21 cellular contexts compared by ENCODE assay signal in the genomic region with DNA sequence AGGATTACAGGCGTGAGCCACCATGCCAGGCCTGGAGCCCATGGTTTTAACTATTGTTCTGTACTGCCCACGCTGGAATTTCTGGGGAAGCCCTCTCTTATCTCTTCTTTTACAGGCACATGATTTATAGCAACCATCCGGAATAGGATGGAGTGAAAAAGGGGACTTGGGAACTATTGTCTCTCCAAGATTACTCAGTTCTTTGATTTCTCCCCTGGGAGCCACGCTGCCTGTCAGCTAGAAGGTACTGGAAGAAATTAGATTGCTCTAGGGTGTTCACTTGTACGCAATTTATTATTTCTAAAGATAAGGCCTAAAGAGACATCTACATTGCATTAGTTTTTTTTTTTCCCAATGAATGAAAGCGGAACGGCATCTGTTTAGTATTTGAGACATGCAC.
DNase-seq lines count a peak whose midpoint lies in the region; ATAC-seq and TF ChIP-seq lines count a peak whose summit lies in the region.
"Had no signal": no experiment of that assay in that cellular context is flagged by ENCODE, and none has a peak within 500 bp of the region (broad histone marks: within the 10 kb centered on the region; RNA-seq: fewer than 3 reads in every experiment).

No MANE protein-coding gene starts in this region.

- 100% methylated on average over 2 of the region's 7 CpGs for WGBS in mesenchymal stem cell

- DNase-seq in NCI-H1436 (lab: John Stamatoyannopoulos, UW) (peak; percentile 41), mesothelial cell of epicardium (ENCODE audit: low spot score in 2 of 2, unreplicated experiment in 2 of 2) (no peak), H4 (ENCODE audit: low spot score) (no peak), left ventricle myocardium inferior (no peak), mesenchymal stem cell (no peak)
- DNase-seq: GOT3, immature natural killer cell, Kasumi-1, NCI-H1092 treated with DMSO at 0.1 percent for 48 hours, NCI-H2081 treated with DMSO at 0.1 percent for 48 hours, NCI-H748 treated with DMSO at 0.1 percent for 48 hours, OCI-M1, right lobe of liver, SHP77 had no signal

- H3K23ac ChIP-seq in mesenchymal stem cell (ENCODE audit: low read length in 2 of 2), result no peak overlapping the region

- peaks cover 83% of the 10 kb centered on the region for H3K4me1 ChIP-seq in BLaER1
- peaks cover 33% of the 10 kb centered on the region for H3K4me1 ChIP-seq in left ventricle myocardium inferior
- peaks cover 15% of the 10 kb centered on the region for H3K4me1 ChIP-seq in mesenchymal stem cell (ENCODE audit: control insufficient read depth, insufficient read depth, low read depth, low read length)

- no peak overlapping the region for H3K18ac ChIP-seq in mesenchymal stem cell (ENCODE audit: low read depth in 1 of 2, low read length in 2 of 2)

- H3K9me3 Mint-ChIP-seq in mesothelial cell of epicardium, result no peaks in the 10 kb centered on the region
- H3K9me3 Mint-ChIP-seq: immature natural killer cell had no signal

- peaks cover 47% of the 10 kb centered on the region for H3K4me1 Mint-ChIP-seq in mesothelial cell of epicardium

- H2AK5ac ChIP-seq in mesenchymal stem cell (ENCODE audit: low read length, severe bottlenecking), result no peak overlapping the region

- no peak overlapping the region for H2BK12ac ChIP-seq in mesenchymal stem cell (ENCODE audit: low read length in 2 of 2)

- H3K27me3 ChIP-seq in BLaER1 (no peaks in the 10 kb centered on the region), left ventricle myocardium inferior (ENCODE audit: low read depth) (no peaks in the 10 kb centered on the region), mesenchymal stem cell (ENCODE audit: control insufficient read depth in 1 of 2, insufficient read depth in 1 of 2, low read length in 2 of 2) (no peaks in the 10 kb centered on the region)
- H3K27me3 ChIP-seq: adrenal gland, pancreas, right lobe of liver had no signal

- TF ChIP-seq CTCF in VCaP (conservative IDR thresholded peaks at IDR 0.05) (no peak), mesothelial cell of epicardium (IDR thresholded peaks at IDR 0.05; ENCODE audit: unreplicated experiment) (no peak), left ventricle myocardium inferior (IDR thresholded peaks at IDR 0.05; ENCODE audit: borderline replicate concordance) (no peak)

- no peak overlapping the region for H4K91ac ChIP-seq in mesenchymal stem cell (ENCODE audit: low read length)

- H3K4me2 ChIP-seq in BLaER1 (peak overlapping the region; percentile 73), mesenchymal stem cell (ENCODE audit: low read length, poor library complexity, severe bottlenecking) (no peak overlapping the region)

- H3K9ac ChIP-seq in BLaER1 (no peak overlapping the region), mesenchymal stem cell (ENCODE audit: low read length) (no peak overlapping the region)

- H3K4me3 Mint-ChIP-seq in mesothelial cell of epicardium, result no peak overlapping the region
- H3K4me3 Mint-ChIP-seq: immature natural killer cell had no signal

- no peak overlapping the region for H3K4ac ChIP-seq in mesenchymal stem cell (ENCODE audit: low read depth in 1 of 2, low read length in 2 of 2)

- H3K4me3 ChIP-seq in BLaER1, result no peak overlapping the region
- H3K4me3 ChIP-seq in left ventricle myocardium inferior, result no peak overlapping the region
- no peak overlapping the region for H3K4me3 ChIP-seq in mesenchymal stem cell (ENCODE audit: insufficient read depth in 1 of 2, low read depth in 1 of 2, low read length in 2 of 2)
- H3K4me3 ChIP-seq: adrenal gland, lung, pancreas, right lobe of liver, thoracic aorta had no signal

- H3K36me3 Mint-ChIP-seq in mesothelial cell of epicardium, result no peaks in the 10 kb centered on the region
- H3K36me3 Mint-ChIP-seq: immature natural killer cell had no signal

- H2BK15ac ChIP-seq in mesenchymal stem cell (ENCODE audit: low read depth, poor library complexity, severe bottlenecking), result no peak overlapping the region

- no peak overlapping the region for H4K8ac ChIP-seq in mesenchymal stem cell (ENCODE audit: low read length)

- H3K27ac Mint-ChIP-seq in mesothelial cell of epicardium, result peak overlapping the region; percentile 66
- H3K27ac Mint-ChIP-seq: immature natural killer cell had no signal

- no peak for ATAC-seq in HG02938 (IDR thresholded peaks at IDR 0.05; ENCODE audit: unreplicated experiment)
- ATAC-seq: pancreas, right lobe of liver had no signal

- H3K27me3 Mint-ChIP-seq in mesothelial cell of epicardium (ENCODE audit: low read depth), result no peaks in the 10 kb centered on the region

- H3K14ac ChIP-seq in mesenchymal stem cell (ENCODE audit: low read length in 2 of 2), result no peak overlapping the region

- no peak overlapping the region for H2BK120ac ChIP-seq in mesenchymal stem cell (ENCODE audit: low read depth, low read length)

- intact Hi-C loops in left ventricle myocardium inferior (cut with micrococcal nuclease), result no loop called here

- H4K20me1 ChIP-seq in BLaER1, result no peaks in the 10 kb centered on the region

- no peaks in the 10 kb centered on the region for H3K36me3 ChIP-seq in BLaER1
- H3K36me3 ChIP-seq in left ventricle myocardium inferior, result no peaks in the 10 kb centered on the region
- H3K36me3 ChIP-seq in mesenchymal stem cell (ENCODE audit: control insufficient read depth in 1 of 2, insufficient read depth in 2 of 2, low read depth in 1 of 2, low read length in 2 of 2), result no peaks in the 10 kb centered on the region
- H3K36me3 ChIP-seq: adrenal gland, pancreas, right lobe of liver, thoracic aorta had no signal

- no peak overlapping the region for H2AFZ ChIP-seq in mesenchymal stem cell (ENCODE audit: low read depth, low read length)

- no peak overlapping the region for H2BK5ac ChIP-seq in mesenchymal stem cell (ENCODE audit: low read depth, low read length, poor library complexity, severe bottlenecking)

- H3K79me1 ChIP-seq in mesenchymal stem cell (replicated peaks; ENCODE audit: low read length, poor library complexity, severe bottlenecking), result no peaks in the 10 kb centered on the region

- H3K9me3 ChIP-seq in BLaER1, result no peaks in the 10 kb centered on the region
- H3K9me3 ChIP-seq in left ventricle myocardium inferior (replicated peaks), result no peaks in the 10 kb centered on the region
- no peaks in the 10 kb centered on the region for H3K9me3 ChIP-seq in mesenchymal stem cell (ENCODE audit: control insufficient read depth, low read length)
- H3K9me3 ChIP-seq: adrenal gland, pancreas, right lobe of liver, thoracic aorta had no signal

- no peak overlapping the region for H3K27ac ChIP-seq in BLaER1
- peak overlapping the region; percentile 98 for H3K27ac ChIP-seq in VCaP
- no peak overlapping the region for H3K27ac ChIP-seq in left ventricle myocardium inferior (replicated peaks)
- H3K27ac ChIP-seq in mesenchymal stem cell (ENCODE audit: low read length, poor library complexity, severe bottlenecking), result no peak overlapping the region
- H3K27ac ChIP-seq: right lobe of liver, thoracic aorta had no signal
